In genomic region chr6:2931970-2932748, GRCh38 we compare ENCODE assay signal across 8 cellular contexts. TPM values are rescaled to one million over a fixed set of nuclear protein-coding genes. Genes with fewer than 3 reads are reported as not detected.
A peak's percentile ranks its signal among the peaks of the same experiment; 100 is the strongest.
DNase-seq lines count a peak whose midpoint lies in the region; ATAC-seq and TF ChIP-seq lines count a peak whose summit lies in the region.

No MANE protein-coding gene starts in this region.

- DNase-seq in Ammon's horn (ENCODE audit: low spot score) = peak; percentile 92
- peak; percentile 79 for DNase-seq in GM19238 (ENCODE audit: insufficient read length, low spot score)
- peak; percentile 84 for DNase-seq in NCI-H748 (lab: John Stamatoyannopoulos, UW; ENCODE audit: unreplicated experiment)
- DNase-seq in activated CD4-positive, alpha-beta T cell treated with anti-CD3 and anti-CD28 coated beads, Interleukin-2, amount 50 U/mL, for 4 hours = peak; percentile 85 to 87
- DNase-seq in dorsolateral prefrontal cortex = peak; percentile 69 to 91 (median 83)
- peak; percentile 80 to 88 for DNase-seq in lung microvascular endothelial cell (ENCODE audit: low read depth in 2 of 2)
- peak; percentile 52 for DNase-seq in stimulated activated CD8-positive, alpha-beta memory T cell treated with anti-CD3 and anti-CD28 coated beads, Interleukin-12 subunit alpha, Interleukin-12 subunit beta, amount 100 ng/mL, for 24 hours (ENCODE audit: extremely low read depth)

- peak overlapping the region in 54 of 59 donors; percentile 9 to 69 (median 40) for H3K4me3 ChIP-seq in dorsolateral prefrontal cortex

- no peaks in the 10 kb centered on the region for H3K27me3 ChIP-seq in dorsolateral prefrontal cortex

- ATAC-seq in HG03521 (IDR thresholded peaks at IDR 0.05; ENCODE audit: unreplicated experiment) = peak; percentile 66

- peak; percentile 56 to 99 (median 96) for TF ChIP-seq CTCF in dorsolateral prefrontal cortex (IDR thresholded peaks at IDR 0.05 in 54 of 56, conservative IDR thresholded peaks at IDR 0.05 in 2 of 56; ENCODE audit: low read depth in 1 of 56, partially characterized antibody in 56 of 56)

- intact Hi-C loops in dorsolateral prefrontal cortex (cut with DNase I) = loop anchor here (1.0 to 10.0 kb wide), 6 partner anchors 53 to 141 kb away; partner anchors contain the start of gene SERPINB1 (in 1 of the 2)

- H3K27ac ChIP-seq in dorsolateral prefrontal cortex = peak overlapping the region in 10 of 59 donors; percentile 3 to 62 (median 32)

RNA-seq across cellular contexts. Expression of gene SERPINB9, which starts 29.1 kb away (rescaled TPM):
- total RNA-seq in dorsolateral prefrontal cortex (10 to 100 TPM in 114 of 120 experiments, 1 to 10 TPM in 6; 8.0 to 22.0 (median 14.4) TPM), lung microvascular endothelial cell (38.5 and 70.2 TPM in 2 replicates)

RNA-seq across cellular contexts. Expression of gene SERPINB6, which starts 39.2 kb away (rescaled TPM):
- total RNA-seq in dorsolateral prefrontal cortex = 100 to 1,000 TPM in 6 of 120 experiments, 10 to 100 TPM in 114; 44.0 to 114 (median 69.4) TPM
- 79.0 and 112 TPM in 2 replicates for total RNA-seq in lung microvascular endothelial cell
